24 cellular contexts compared by ENCODE assay signal in the genomic region with DNA sequence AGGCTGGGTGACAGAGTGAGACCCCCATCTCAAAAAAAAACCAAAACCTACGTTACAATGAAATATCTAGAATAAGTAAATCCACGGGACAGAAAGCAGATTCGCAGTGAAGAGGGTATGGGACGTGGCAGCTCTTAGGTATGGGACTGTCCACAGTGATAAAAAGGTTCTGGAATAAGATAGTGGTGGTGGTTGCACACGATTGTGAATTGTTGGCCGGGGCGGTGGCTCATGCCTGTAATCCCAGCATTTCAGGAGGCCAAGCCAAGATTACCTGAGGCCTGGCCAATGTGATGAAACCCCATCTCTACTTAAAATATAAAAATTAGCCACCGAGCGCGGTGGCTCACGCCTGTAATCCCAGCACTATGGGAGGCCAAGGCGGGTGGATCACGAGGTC.
"Had no signal": no experiment of that assay in that cellular context is flagged by ENCODE, and none has a peak within 500 bp of the region (broad histone marks: within the 10 kb centered on the region; RNA-seq: fewer than 3 reads in every experiment).

No MANE protein-coding gene starts in this region.

- H3K27ac ChIP-seq: KMS-11, RWPE1, SJSA1, SK-N-MC had no signal

- H3K9ac ChIP-seq: KMS-11 had no signal

- H3K4me2 ChIP-seq: KMS-11 had no signal

- ATAC-seq: HepG2, Panc1, PC-3 had no signal

- H3K9me3 ChIP-seq: SJSA1 had no signal

- H3K4me3 ChIP-seq: SJSA1, SK-N-MC had no signal

- H3K27me3 ChIP-seq: SJSA1 had no signal

- FAIRE-seq: HepG2 had no signal

- DNase-seq: IMR-90, Kasumi-1, NCI-H1092, NCI-H1105 treated with DMSO at 0.1 percent for 48 hours, NCI-H1417 treated with DMSO at 0.1 percent for 48 hours, NCI-H146, NCI-H1694 treated with DMSO at 0.1 percent for 48 hours, NCI-H1930, NCI-H2081, NCI-H2107, NCI-H226, NCI-H446, NCI-H510A, NCI-H524 treated with DMSO at 0.1 percent for 48 hours, NCI-H69, NCI-H774, PC-3, SHP77 treated with DMSO at 0.1 percent for 48 hours had no signal
